Comparison of ENCODE assay signal across 8 cellular contexts in the genomic region with DNA sequence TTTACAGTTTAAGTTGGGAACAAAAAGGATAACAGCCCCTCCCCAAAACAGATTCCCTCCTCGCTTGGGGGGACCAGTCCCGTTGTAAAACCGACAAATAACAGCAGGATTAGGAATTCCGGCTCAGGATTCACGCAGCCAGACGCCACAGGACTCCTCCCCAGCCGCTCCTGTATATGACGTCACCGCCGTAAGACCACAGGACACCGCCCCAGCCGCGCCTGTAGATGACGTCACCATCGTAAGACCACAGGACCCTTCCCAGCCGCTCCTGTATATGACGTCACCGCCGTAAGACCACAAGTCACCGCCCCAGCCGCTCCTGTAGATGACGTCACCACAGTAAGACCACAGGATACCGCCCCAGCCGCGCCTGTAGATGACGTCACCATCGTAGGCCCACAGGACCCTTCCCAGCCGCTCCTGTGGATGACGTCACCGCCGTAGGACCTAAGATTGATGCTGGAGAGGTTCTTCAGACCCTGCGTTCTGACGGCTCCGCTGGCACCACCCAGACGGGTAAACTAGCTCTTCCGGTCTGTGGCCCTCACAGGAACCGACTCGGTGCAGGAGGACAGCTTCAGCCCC. TPM values are rescaled to one million over a fixed set of nuclear protein-coding genes. Genes with fewer than 3 reads are reported as not detected.
DNase-seq lines count a peak whose midpoint lies in the region; ATAC-seq lines count a peak whose summit lies in the region.

No MANE protein-coding gene starts in this region.

- DNase-seq in CMK (ENCODE audit: low read depth) (peak; percentile 91), NCI-H1694 treated with DMSO at 0.1 percent for 48 hours (lab: John Stamatoyannopoulos, UW) (peak; percentile 50), mucosa of gallbladder (ENCODE audit: low spot score) (peak; percentile 47), NCI-H1092 (lab: John Stamatoyannopoulos, UW) (no peak)
- DNase-seq in activated CD4-positive, CD25-positive, alpha-beta regulatory T cell treated with anti-CD3 and anti-CD28 coated beads, Interleukin-2, amount 50 U/mL, for 16 hours (ENCODE audit: low read depth, low spot score) = peak; percentile 23
- DNase-seq in effector CD8-positive, alpha-beta T cell (lab: John Stamatoyannopoulos, UW) = peak; percentile 66
- DNase-seq in stimulated activated naive CD8-positive, alpha-beta T cell treated with anti-CD3 and anti-CD28 coated beads, Interleukin-15, Interleukin-2, amounts not matched to agents 100 U/mL and 50 U/mL, for 24 hours = peak; percentile 65

- peak; percentile 20 for ATAC-seq in stimulated activated naive CD8-positive, alpha-beta T cell treated with anti-CD3 and anti-CD28 coated beads, Interleukin-15, Interleukin-2, amounts not matched to agents 100 U/mL and 50 U/mL, for 24 hours
- no peak for ATAC-seq in GM19035 (IDR thresholded peaks at IDR 0.05; ENCODE audit: unreplicated experiment)

RNA-seq across cellular contexts. Expression of a gene that starts 44.0 kb away (rescaled TPM):
- 67.1 TPM for total RNA-seq in mucosa of gallbladder
